8 cellular contexts compared by ENCODE assay signal in genomic region chr22:35399114-35399677, GRCh38. TPM values are rescaled to one million over a fixed set of nuclear protein-coding genes. Genes with fewer than 3 reads are reported as not detected.
DNase-seq lines count a peak whose midpoint lies in the region; ATAC-seq and TF ChIP-seq lines count a peak whose summit lies in the region.

No MANE protein-coding gene starts in this region.

- H3K27me3 Mint-ChIP-seq in CD4-positive, alpha-beta T cell = no peaks in the 10 kb centered on the region
- H3K27me3 Mint-ChIP-seq in brain = peaks cover 4% of the 10 kb centered on the region

- peaks cover 34% of the 10 kb centered on the region for H3K79me2 ChIP-seq in Karpas-422 (ENCODE audit: low read length)

- peak overlapping the region; percentile 17; the same call in 1 of the 2 replicates for H2AFZ ChIP-seq in Karpas-422 (ENCODE audit: low read length)

- no peaks in the 10 kb centered on the region for H3K9me3 Mint-ChIP-seq in CD4-positive, alpha-beta T cell
- H3K9me3 Mint-ChIP-seq in brain = peaks cover 0 to 4% (median 0%) of the 10 kb centered on the region in 5 experiments

- H3K4me1 Mint-ChIP-seq in CD4-positive, alpha-beta T cell (ENCODE audit: low read depth) = peaks cover 18% of the 10 kb centered on the region
- H3K4me1 Mint-ChIP-seq in brain = peaks cover 28% of the 10 kb centered on the region

- peaks cover 33% of the 10 kb centered on the region for H3K36me3 Mint-ChIP-seq in CD4-positive, alpha-beta T cell (ENCODE audit: low read depth)
- H3K36me3 Mint-ChIP-seq in brain = no peaks in the 10 kb centered on the region

- H3K9me3 ChIP-seq in CD4-positive, alpha-beta T cell (ENCODE audit: control insufficient read depth, low read length) = no peaks in the 10 kb centered on the region
- no peaks in the 10 kb centered on the region for H3K9me3 ChIP-seq in Karpas-422 (ENCODE audit: low read length)
- no peaks in the 10 kb centered on the region for H3K9me3 ChIP-seq in mucosa of stomach (ENCODE audit: control insufficient read depth, low read length)

- H3K4me3 Mint-ChIP-seq in CD4-positive, alpha-beta T cell = peak overlapping the region; percentile 98
- H3K4me3 Mint-ChIP-seq in brain = peak overlapping the region; percentile 96 to 99 (median 99)

- peak overlapping the region; percentile 89 for H3K9ac ChIP-seq in Karpas-422 (ENCODE audit: low read length)
- H3K9ac ChIP-seq in mucosa of stomach (ENCODE audit: low read length) = peak overlapping the region; percentile 81

- peak overlapping the region; percentile 87 for H3K4me2 ChIP-seq in Karpas-422 (ENCODE audit: low read depth, low read length, poor library complexity, severe bottlenecking)

- intact Hi-C loops in CD4-positive, alpha-beta T cell (cut with DNase I, micrococcal nuclease) = loop anchor here in 1 of 2 experiments (2.0 to 5.0 kb wide), 4 partner anchors 47 to 1108 kb away; partner anchors contain the start of genes FOXRED2 and HMGXB4

- no peaks in the 10 kb centered on the region for H3K9me2 ChIP-seq in Karpas-422 (replicated peaks; ENCODE audit: insufficient read depth, low read length)

- peaks cover 35% of the 10 kb centered on the region for H3K4me1 ChIP-seq in Karpas-422 (ENCODE audit: low read length)
- peaks cover 3% of the 10 kb centered on the region for H3K4me1 ChIP-seq in mucosa of stomach (ENCODE audit: control insufficient read depth, insufficient read depth, low read length)

- H3K27ac Mint-ChIP-seq in CD4-positive, alpha-beta T cell = peak overlapping the region; percentile 95
- peak overlapping the region; percentile 86 to 93 (median 88) for H3K27ac Mint-ChIP-seq in brain

- H4K20me1 ChIP-seq in Karpas-422 (ENCODE audit: insufficient read depth, low read depth, low read length) = no peaks in the 10 kb centered on the region

- H3K4me3 ChIP-seq in Karpas-422 (ENCODE audit: low read length) (peak overlapping the region; percentile 96), mucosa of stomach (ENCODE audit: low read length) (peak overlapping the region; percentile 41)

- H3K27me3 ChIP-seq in CD4-positive, alpha-beta T cell (ENCODE audit: control insufficient read depth, insufficient read depth, low read length) = no peaks in the 10 kb centered on the region
- H3K27me3 ChIP-seq in Karpas-422 (ENCODE audit: low read length) = no peaks in the 10 kb centered on the region
- H3K27me3 ChIP-seq in mucosa of stomach (ENCODE audit: control insufficient read depth, insufficient read depth, low read length) = no peaks in the 10 kb centered on the region

- POLR2A ChIA-PET in CD4-positive, alpha-beta T cell (lab: Charles Lee) = interaction anchor here (2.6 kb wide), 1 partner anchor 99 kb away, joined by 14 read pairs; the partner anchor contains the start of gene TOM1

- TF ChIP-seq CTCF in CD4-positive, alpha-beta T cell (IDR thresholded peaks at IDR 0.05) = no peak
- no peak for TF ChIP-seq CTCF in brain (conservative IDR thresholded peaks at IDR 0.05)

- CTCF ChIA-PET in CD4-positive, alpha-beta T cell (lab: Charles Lee) = no interaction called here

- DNase-seq in CD4-positive, alpha-beta T cell = peak in 1 of 10 experiments; percentile 3
- DNase-seq in Karpas-422 = peak; percentile 68
- DNase-seq in NCI-H510A (lab: John Stamatoyannopoulos, UW) = no peak
- DNase-seq in foreskin melanocyte = no peak
- DNase-seq in dedifferentiated amniotic fluid mesenchymal stem cell (ENCODE audit: extremely low spot score) = no peak

- H3K36me3 ChIP-seq in Karpas-422 (ENCODE audit: insufficient read depth, low read length) (peaks cover 18% of the 10 kb centered on the region; the same call in 1 of the 2 replicates), mucosa of stomach (ENCODE audit: control insufficient read depth, insufficient read depth, low read length) (no peaks in the 10 kb centered on the region)

- no peak for ATAC-seq in CD4-positive, alpha-beta T cell (ENCODE audit: poor library complexity)
- no peak for ATAC-seq in HG03378 (IDR thresholded peaks at IDR 0.05; ENCODE audit: unreplicated experiment)

- peak overlapping the region; percentile 69 for H3K27ac ChIP-seq in CD4-positive, alpha-beta T cell (ENCODE audit: low read depth, low read length)
- H3K27ac ChIP-seq in Karpas-422 (ENCODE audit: low read length) = peak overlapping the region; percentile 83

RNA-seq across cellular contexts. Expression of gene MCM5, which starts 0.7 kb away (rescaled TPM):
- total RNA-seq in CD4-positive, alpha-beta T cell = 10 to 100 TPM; 21.6 to 22.6 TPM
- total RNA-seq in Karpas-422 (2014; rRNA removed; shearing (Covaris generic); ENCODE audit: low replicate concordance) = 83.7 and 97.4 TPM in 2 replicates
- polyA plus RNA-seq in brain (ENCODE audit: insufficient read depth, low read depth, low replicate concordance) = 66.6 TPM

RNA-seq across cellular contexts. Expression of gene HMOX1, which starts 18.3 kb away (rescaled TPM):
- 1 to 10 TPM; 1.1 to 1.5 TPM for total RNA-seq in CD4-positive, alpha-beta T cell
- 1.3 and 1.8 TPM in 2 replicates for total RNA-seq in Karpas-422 (2014; rRNA removed; shearing (Covaris generic); ENCODE audit: low replicate concordance)
- polyA plus RNA-seq in brain (ENCODE audit: insufficient read depth, low read depth, low replicate concordance) = 11.0 TPM
